Comparison of ENCODE assay signal across 8 cellular contexts in genomic region chr6:34657307-34657978, GRCh38. TPM values are rescaled to one million over a fixed set of nuclear protein-coding genes. Genes with fewer than 3 reads are reported as not detected.
DNase-seq lines count a peak whose midpoint lies in the region; ATAC-seq and TF ChIP-seq lines count a peak whose summit lies in the region.

No MANE protein-coding gene starts in this region.

- H3K4me1 Mint-ChIP-seq in naive B cell = peaks cover 24 to 55% (median 36%) of the 10 kb centered on the region in 3 donors

- peak overlapping the region; percentile 71 to 93 (median 87) for H3K27ac Mint-ChIP-seq in naive B cell

- H3K36me3 Mint-ChIP-seq in naive B cell = peaks cover 0 to 5% of the 10 kb centered on the region in 2 donors

- H3K9me3 Mint-ChIP-seq in naive B cell = no peaks in the 10 kb centered on the region

- H3K4me3 ChIP-seq in epithelial cell of proximal tubule (ENCODE audit: low read depth, low read length) = peak overlapping the region; percentile 50

- H3K27me3 Mint-ChIP-seq in naive B cell = no peaks in the 10 kb centered on the region

- ATAC-seq in naive B cell (ENCODE audit: low read depth in 2 of 2) (no peak), GM21528 (IDR thresholded peaks at IDR 0.05; ENCODE audit: low FRiP score, unreplicated experiment) (no peak), GM19463 (IDR thresholded peaks at IDR 0.05; ENCODE audit: unreplicated experiment) (no peak)

- DNase-seq in DMS53 treated with DMSO at 0.1 percent for 48 hours (lab: John Stamatoyannopoulos, UW; ENCODE audit: unreplicated experiment) (peak; percentile 75), Kasumi-1 (lab: John Stamatoyannopoulos, UW) (peak; percentile 29 to 35), SW480 (ENCODE audit: low spot score) (peak; percentile 85), epithelial cell of proximal tubule (ENCODE audit: low read depth) (peak; percentile 91), naive B cell (no peak)
- DNase-seq in stimulated activated CD4-positive, alpha-beta T cell treated with anti-CD3 and anti-CD28 coated beads, Interleukin-15, amount 100 ng/mL, for 24 hours = no peak

- H3K4me3 Mint-ChIP-seq in naive B cell = peak overlapping the region; percentile 25 to 86 (median 66)

- no peak for TF ChIP-seq CTCF in epithelial cell of proximal tubule (conservative IDR thresholded peaks at IDR 0.05; ENCODE audit: low read depth, low read length)

RNA-seq across cellular contexts. Expression of gene ILRUN, which starts 39.1 kb away (rescaled TPM):
- 22.0 and 29.8 TPM in 2 replicates for total RNA-seq in epithelial cell of proximal tubule
- 10 to 100 TPM; 23.8 to 33.2 (median 27.3) TPM for polyA plus RNA-seq in naive B cell (ENCODE audit: low read depth in 6 of 6)

Comparison
In these comparisons a context has a peak if more than half of its experiments do, and no peak if none do; other contexts are left out.
1. DNase-seq: peak in DMS53 treated with DMSO at 0.1 percent for 48 hours (single experiment), Kasumi-1 (2 of 2), SW480 (single experiment) and epithelial cell of proximal tubule (single experiment); none in naive B cell (single experiment) and stimulated activated CD4-positive, alpha-beta T cell treated with anti-CD3 and anti-CD28 coated beads, Interleukin-15, amount 100 ng/mL, for 24 hours (single experiment).